In the genomic region with DNA sequence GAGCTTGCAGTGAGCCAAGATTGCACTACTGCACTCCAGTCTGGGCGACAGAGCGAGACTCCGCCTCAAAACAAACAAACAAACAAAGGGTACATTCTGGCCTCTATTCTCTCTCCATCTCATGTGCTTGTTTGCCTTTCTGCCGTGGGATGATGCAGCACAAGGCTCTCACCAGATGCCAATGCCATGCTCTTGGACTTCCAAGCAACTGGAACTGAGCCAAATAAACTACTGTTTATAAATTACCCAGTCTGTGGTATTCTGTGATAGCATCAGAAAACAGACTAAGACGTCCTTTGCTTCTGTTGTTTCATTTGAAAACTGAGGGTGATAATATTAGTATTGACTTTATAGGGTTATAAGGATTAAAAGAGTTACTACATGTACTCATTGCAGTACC, we compare ENCODE assay signal across 18 cellular contexts. TPM values are rescaled to one million over a fixed set of nuclear protein-coding genes. Genes with fewer than 3 reads are reported as not detected.
DNase-seq lines count a peak whose midpoint lies in the region; ATAC-seq, FAIRE-seq and TF ChIP-seq lines count a peak whose summit lies in the region.
"Had no signal": no experiment of that assay in that cellular context is flagged by ENCODE, and none has a peak within 500 bp of the region (broad histone marks: within the 10 kb centered on the region; RNA-seq: fewer than 3 reads in every experiment).

No MANE protein-coding gene starts in this region.

- FAIRE-seq in GM12892 (lab: Jason Lieb, UNC), result no peak
- FAIRE-seq: GM12891 had no signal

- ATAC-seq in activated T-cell treated with anti-CD3 and anti-CD28 coated beads, Interleukin-2, amount 50 U/mL, for 72 hours (replicated peaks in 1 of 2), result no peak
- ATAC-seq in T-cell (replicated peaks in 1 of 4), result no peak
- no peak for ATAC-seq in psoas muscle

- H3K27me3 Mint-ChIP-seq in activated T-cell treated with anti-CD3 and anti-CD28 coated beads, Interleukin-2, amount 50 U/mL, for 24 hours, result no peaks in the 10 kb centered on the region
- H3K27me3 Mint-ChIP-seq in activated T-cell treated with anti-CD3 and anti-CD28 coated beads, Interleukin-2, amount 50 U/mL, for 72 hours (ENCODE audit: low read depth), result no peaks in the 10 kb centered on the region
- peaks cover 0 to 6% of the 10 kb centered on the region in 2 donors for H3K27me3 Mint-ChIP-seq in CD8-positive, alpha-beta memory T cell
- H3K27me3 Mint-ChIP-seq in T-cell, result no peaks in the 10 kb centered on the region

- H3K4me1 Mint-ChIP-seq in activated T-cell treated with anti-CD3 and anti-CD28 coated beads, Interleukin-2, amount 50 U/mL, for 24 hours (ENCODE audit: low read depth), result peaks cover 55% of the 10 kb centered on the region
- peaks cover 53% of the 10 kb centered on the region for H3K4me1 Mint-ChIP-seq in activated T-cell treated with anti-CD3 and anti-CD28 coated beads, Interleukin-2, amount 50 U/mL, for 72 hours (ENCODE audit: low read depth)
- peaks cover 62 to 73% (median 66%) of the 10 kb centered on the region in 3 donors for H3K4me1 Mint-ChIP-seq in CD8-positive, alpha-beta memory T cell
- peaks cover 61 to 68% (median 64%) of the 10 kb centered on the region in 3 donors for H3K4me1 Mint-ChIP-seq in T-cell

- WGBS in psoas muscle, 3 donors, result 76 to 90% (median 79%) methylated on average over 5 of the region's 5 CpGs

- no peaks in the 10 kb centered on the region for H3K9me3 ChIP-seq in CD8-positive, alpha-beta memory T cell (ENCODE audit: low read length)
- no peaks in the 10 kb centered on the region for H3K9me3 ChIP-seq in psoas muscle

- H3K4me1 ChIP-seq in CD8-positive, alpha-beta memory T cell (ENCODE audit: insufficient read depth, low read length), result peaks cover 35% of the 10 kb centered on the region
- H3K4me1 ChIP-seq in psoas muscle, result peaks cover 30% of the 10 kb centered on the region

- H3K27me3 ChIP-seq in CD8-positive, alpha-beta memory T cell (ENCODE audit: insufficient read depth, low read length, poor library complexity, severe bottlenecking), result no peaks in the 10 kb centered on the region
- H3K27me3 ChIP-seq in psoas muscle (ENCODE audit: insufficient read depth in 3 of 3, low read length in 2 of 3), result no peaks in the 10 kb centered on the region
- H3K27me3 ChIP-seq: MG63 had no signal

- H3K36me3 Mint-ChIP-seq in activated T-cell treated with anti-CD3 and anti-CD28 coated beads, Interleukin-2, amount 50 U/mL, for 24 hours (ENCODE audit: low read depth), result peaks cover 19% of the 10 kb centered on the region
- peaks cover 7 to 14% of the 10 kb centered on the region in 2 donors for H3K36me3 Mint-ChIP-seq in activated T-cell treated with anti-CD3 and anti-CD28 coated beads, Interleukin-2, amount 50 U/mL, for 72 hours (ENCODE audit: insufficient read depth in 2 of 2)
- H3K36me3 Mint-ChIP-seq in CD8-positive, alpha-beta memory T cell, result peaks cover 0 to 16% (median 1%) of the 10 kb centered on the region in 3 donors
- H3K36me3 Mint-ChIP-seq in T-cell, result no peaks in the 10 kb centered on the region

- H3K9me3 Mint-ChIP-seq in activated T-cell treated with anti-CD3 and anti-CD28 coated beads, Interleukin-2, amount 50 U/mL, for 24 hours, result no peaks in the 10 kb centered on the region
- no peaks in the 10 kb centered on the region for H3K9me3 Mint-ChIP-seq in activated T-cell treated with anti-CD3 and anti-CD28 coated beads, Interleukin-2, amount 50 U/mL, for 72 hours
- no peaks in the 10 kb centered on the region for H3K9me3 Mint-ChIP-seq in CD8-positive, alpha-beta memory T cell
- no peaks in the 10 kb centered on the region for H3K9me3 Mint-ChIP-seq in T-cell
- H3K9me3 Mint-ChIP-seq: HFFc6 had no signal

- H3K4me3 Mint-ChIP-seq in activated T-cell treated with anti-CD3 and anti-CD28 coated beads, Interleukin-2, amount 50 U/mL, for 24 hours, result no peak overlapping the region
- H3K4me3 Mint-ChIP-seq in activated T-cell treated with anti-CD3 and anti-CD28 coated beads, Interleukin-2, amount 50 U/mL, for 72 hours, result no peak overlapping the region
- peak overlapping the region in 2 of 7 donors; percentile 10 to 22 for H3K4me3 Mint-ChIP-seq in CD8-positive, alpha-beta memory T cell
- no peak overlapping the region for H3K4me3 Mint-ChIP-seq in T-cell
- H3K4me3 Mint-ChIP-seq: HFFc6 had no signal

- no peak overlapping the region for H3K4me3 ChIP-seq in CD8-positive, alpha-beta memory T cell (ENCODE audit: low read length)
- no peak overlapping the region for H3K4me3 ChIP-seq in psoas muscle
- H3K4me3 ChIP-seq: MG63 had no signal

- POLR2A ChIA-PET in CD8-positive, alpha-beta memory T cell (lab: Charles Lee), result no interaction called here
- POLR2A ChIA-PET in T-cell (lab: Charles Lee), result no interaction called here

- no peaks in the 10 kb centered on the region for H3K36me3 ChIP-seq in CD8-positive, alpha-beta memory T cell (ENCODE audit: insufficient read depth, low read length)
- no peaks in the 10 kb centered on the region for H3K36me3 ChIP-seq in psoas muscle (ENCODE audit: insufficient read depth in 1 of 2, low read depth in 1 of 2)

- H3K27ac ChIP-seq in CD8-positive, alpha-beta memory T cell (ENCODE audit: low read depth, low read length), result no peak overlapping the region
- peak overlapping the region; percentile 100 for H3K27ac ChIP-seq in psoas muscle

- DNase-seq in activated T-cell treated with anti-CD3 and anti-CD28 coated beads, Interleukin-2, amount 50 U/mL, for 24 hours, result no peak
- no peak for DNase-seq in activated T-cell treated with anti-CD3 and anti-CD28 coated beads, Interleukin-2, amount 50 U/mL, for 72 hours
- no peak for DNase-seq in CD8-positive, alpha-beta memory T cell
- DNase-seq in T-cell, result no peak
- DNase-seq in psoas muscle, result no peak
- DNase-seq in GM12892 (ENCODE audit: insufficient read length), result no peak
- DNase-seq in midbrain (lab: John Stamatoyannopoulos, UW), result no peak
- DNase-seq: ACHN, GOT3, HFFc6, KBM-7, MG63, NCI-H1105, NCI-H187, NCI-H524, OCI-M1, RPMI8226 had no signal

- H3K27ac Mint-ChIP-seq in activated T-cell treated with anti-CD3 and anti-CD28 coated beads, Interleukin-2, amount 50 U/mL, for 24 hours, result peak overlapping the region; percentile 30
- H3K27ac Mint-ChIP-seq in activated T-cell treated with anti-CD3 and anti-CD28 coated beads, Interleukin-2, amount 50 U/mL, for 72 hours, result no peak overlapping the region
- peak overlapping the region; percentile 57 to 100 (median 71) for H3K27ac Mint-ChIP-seq in CD8-positive, alpha-beta memory T cell
- peak overlapping the region; percentile 85 to 89 for H3K27ac Mint-ChIP-seq in T-cell
- H3K27ac Mint-ChIP-seq: HFFc6 had no signal

- no peak for TF ChIP-seq CTCF in psoas muscle (IDR thresholded peaks at IDR 0.05)

- CTCF ChIA-PET in CD8-positive, alpha-beta memory T cell (lab: Charles Lee), result interaction anchor here (4.2 to 16.7 kb wide), 3 partner anchors 10 to 22 kb away, joined by 36 to 270 read pairs (median 248); partner anchors contain the start of genes HLA-DMA and HLA-DMB
- CTCF ChIA-PET in T-cell (lab: Charles Lee), result interaction anchor here (1.4 to 14.4 kb wide), 3 partner anchors 11 to 94 kb away, joined by 3 to 207 read pairs (median 7); partner anchors contain the start of gene HLA-DMA (in 2 of the 2)

- intact Hi-C loops in psoas muscle (cut with DNase I), result loop anchor here in 1 of 2 donors (5.0 kb wide), 1 partner anchor 32 kb away; no protein-coding TSS in a partner anchor

- no peak for TF ChIP-seq POLR2A in GM12892 (IDR thresholded peaks at IDR 0.05; ENCODE audit: low read depth, low read length)

RNA-seq across cellular contexts. Expression of gene BRD2, which starts 3.6 kb away (rescaled TPM):
- 100 to 1,000 TPM; 238 to 291 TPM for total RNA-seq in activated T-cell treated with anti-CD3 and anti-CD28 coated beads, Interleukin-2, amount 50 U/mL, for 72 hours
- 100 to 1,000 TPM; 373 to 387 TPM for total RNA-seq in CD8-positive, alpha-beta memory T cell
- 89.9 TPM for polyA plus RNA-seq in CD8-positive, alpha-beta memory T cell
- 100 to 1,000 TPM; 320 to 383 (median 358) TPM for total RNA-seq in T-cell
- total RNA-seq in psoas muscle, result 100 to 1,000 TPM in 3 of 4 donors, 10 to 100 TPM in 1; 70.0 to 135 (median 115) TPM
- 10 to 100 TPM; 62.2 to 93.0 (median 64.4) TPM for polyA plus RNA-seq in psoas muscle
- polyA plus RNA-seq in GM12892 (2012; ENCODE audit: missing spikeins), result 187 TPM

RNA-seq across cellular contexts. Expression of gene HLA-DMA, which starts 11.9 kb away (rescaled TPM):
- total RNA-seq in activated T-cell treated with anti-CD3 and anti-CD28 coated beads, Interleukin-2, amount 50 U/mL, for 72 hours, result 10 to 100 TPM; 19.4 to 20.2 TPM
- 10 to 100 TPM; 14.0 to 16.5 TPM for total RNA-seq in CD8-positive, alpha-beta memory T cell
- polyA plus RNA-seq in CD8-positive, alpha-beta memory T cell, result 35.0 TPM
- total RNA-seq in T-cell (10 to 100 TPM; 22.3 to 37.8 (median 27.5) TPM), psoas muscle (10 to 100 TPM in 2 of 4 donors, 1 to 10 TPM in 2; 3.2 to 12.0 (median 9.4) TPM)
- polyA plus RNA-seq in psoas muscle, result 1 to 10 TPM; 6.3 to 7.4 (median 7.1) TPM
- polyA plus RNA-seq in GM12892 (2012; ENCODE audit: missing spikeins), result 301 TPM

RNA-seq across cellular contexts. Expression of gene HLA-DMB, which starts 23.9 kb away (rescaled TPM):
- total RNA-seq in activated T-cell treated with anti-CD3 and anti-CD28 coated beads, Interleukin-2, amount 50 U/mL, for 72 hours, result 1 to 10 TPM; 3.4 to 3.6 TPM
- total RNA-seq in CD8-positive, alpha-beta memory T cell, result 1 to 10 TPM; 4.3 to 5.3 TPM
- polyA plus RNA-seq in CD8-positive, alpha-beta memory T cell, result 25.6 TPM
- total RNA-seq in T-cell (10 to 100 TPM in 3 of 5 donors, 1 to 10 TPM in 2; 8.8 to 30.6 (median 10.6) TPM), psoas muscle (1 to 10 TPM; 1.4 to 7.6 (median 3.6) TPM)
- 1 to 10 TPM; 2.8 to 3.1 (median 2.9) TPM for polyA plus RNA-seq in psoas muscle
- polyA plus RNA-seq in GM12892 (2012; ENCODE audit: missing spikeins), result 251 TPM
- total RNA-seq: HFFc6 had no signal

RNA-seq across cellular contexts. Expression of gene HLA-DOA, which starts 44.6 kb away (rescaled TPM):
- total RNA-seq in activated T-cell treated with anti-CD3 and anti-CD28 coated beads, Interleukin-2, amount 50 U/mL, for 72 hours, result 1 to 10 TPM; 3.1 to 3.9 TPM
- total RNA-seq in CD8-positive, alpha-beta memory T cell, result 1 to 10 TPM; 6.7 to 6.9 TPM
- 12.0 TPM for polyA plus RNA-seq in CD8-positive, alpha-beta memory T cell
- total RNA-seq in T-cell (10 to 100 TPM in 3 of 5 donors, 1 to 10 TPM in 2; 6.1 to 17.0 (median 13.4) TPM), psoas muscle (1 to 10 TPM in 2 of 4 donors, under 1 TPM in 2; 0.48 to 1.5 (median 0.85) TPM)
- under 1 TPM; 0.36 to 0.77 (median 0.58) TPM for polyA plus RNA-seq in psoas muscle
- polyA plus RNA-seq in GM12892 (2012; ENCODE audit: missing spikeins), result 84.4 TPM
- total RNA-seq: HFFc6 had no signal
